In genomic region chr15:60441323-60441722, GRCh38 we compare ENCODE assay signal across 1 cellular context.
TF ChIP-seq lines count a peak whose summit lies in the region.

No MANE protein-coding gene starts in this region.

TF ChIP-seq in IMR-90, 13 proteins besides CTCF, POLR2A, EP300 and RAD21 (continued from another document):
- TF ChIP-seq MAFK (IDR thresholded peaks at IDR 0.05; ENCODE audit: low read depth, low read length) (no peak), FOS (IDR thresholded peaks at IDR 0.05; ENCODE audit: low read depth, low read length) (no peak), RFX5 (IDR thresholded peaks at IDR 0.05; ENCODE audit: low read depth, low read length) (no peak), ELK1 (IDR thresholded peaks at IDR 0.05; ENCODE audit: borderline replicate concordance, low read depth, low read length) (no peak), CHD1 (IDR thresholded peaks at IDR 0.05; ENCODE audit: low read depth, low read length) (no peak), BHLHE40 (IDR thresholded peaks at IDR 0.05; ENCODE audit: low read depth, low read length) (no peak), USF2 (IDR thresholded peaks at IDR 0.05; ENCODE audit: low read depth, low read length) (no peak), SMC3 (IDR thresholded peaks at IDR 0.05; ENCODE audit: low read depth, low read length) (no peak), NFE2L2 (IDR thresholded peaks at IDR 0.05; ENCODE audit: low read depth, low read length) (no peak), RCOR1 (IDR thresholded peaks at IDR 0.05; ENCODE audit: insufficient replicate concordance, low read length) (no peak), MXI1 (IDR thresholded peaks at IDR 0.05; ENCODE audit: borderline replicate concordance, low read depth, low read length) (no peak), CEBPB (IDR thresholded peaks at IDR 0.05; ENCODE audit: low read depth, low read length) (no peak)
TF ChIP-seq in IMR-90: peak in this region for 0.
